Comparison of ENCODE assay signal across 19 cellular contexts in the genomic region with DNA sequence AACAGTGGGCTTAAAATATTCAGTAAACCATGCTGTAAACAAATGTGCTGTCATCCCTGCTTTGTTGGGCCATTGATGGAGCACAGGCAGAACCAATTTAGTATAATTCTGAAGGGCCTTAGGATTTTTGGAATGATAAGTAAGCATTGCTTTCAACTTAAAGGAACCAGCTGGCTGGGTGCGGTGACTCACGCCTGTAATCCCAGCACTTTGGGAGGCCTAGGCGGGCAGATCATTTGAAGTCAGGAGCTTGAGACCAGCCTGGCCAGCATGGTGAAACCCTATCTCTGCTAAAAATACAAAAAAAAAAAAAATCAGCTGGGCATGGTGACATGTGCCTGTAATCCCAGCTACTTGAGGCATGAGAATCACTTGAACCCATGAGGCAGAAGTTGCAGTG. TPM values are rescaled to one million over a fixed set of nuclear protein-coding genes. Genes with fewer than 3 reads are reported as not detected.
"Had no signal": no experiment of that assay in that cellular context is flagged by ENCODE, and none has a peak within 500 bp of the region (broad histone marks: within the 10 kb centered on the region; RNA-seq: fewer than 3 reads in every experiment).

No MANE protein-coding gene starts in this region.

RNA-seq across cellular contexts. Expression of a gene that starts 4.1 kb away (rescaled TPM):
- total RNA-seq: ascending aorta, body of pancreas, cardiac muscle cell had no signal
- polyA plus RNA-seq: cardiac muscle cell had no signal

RNA-seq across cellular contexts. Expression of a gene that starts 41.4 kb away (rescaled TPM):
- total RNA-seq: activated naive CD4-positive, alpha-beta T cell treated with anti-CD3 and anti-CD28 coated beads for 36 hours; activated naive CD4-positive, alpha-beta T cell treated with anti-CD3 and anti-CD28 coated beads, Interleukin-2, amount 50 U/mL, for 72 hours; activated naive CD8-positive, alpha-beta T cell treated with anti-CD3 and anti-CD28 coated beads, Interleukin-2, amount 10 ng/mL, durations not matched to agents 7 days and 5 days; activated T-helper 1 cell treated with anti-CD3 and anti-CD28 coated beads, Interleukin-12 subunit alpha, Interleukin-12 subunit beta, Interleukin-2, Interleukin-4 antibody, amounts not matched to agents 30 ng/mL and 10 ng/mL and 1 ng/mL, durations not matched to agents 14 hours and 24 hours and 36 hours; activated T-helper 17 cell treated with anti-CD3 and anti-CD28 coated beads, Interleukin-2, amount 50 U/mL, for 72 hours; activated T-helper 2 cell treated with anti-CD3 and anti-CD28 coated beads, Interferon-gamma antibody, Interleukin-2, Interleukin-4, amounts not matched to agents 10 μg/mL and 5 μg/mL and 100 μg/mL, durations not matched to agents 14 hours and 24 hours and 36 hours; cardiac septum had no signal

RNA-seq across cellular contexts. Expression of a gene that starts 41.6 kb away (rescaled TPM):
- total RNA-seq: activated naive CD4-positive, alpha-beta T cell treated with anti-CD3 and anti-CD28 coated beads for 36 hours; activated naive CD8-positive, alpha-beta T cell treated with anti-CD3 and anti-CD28 coated beads for 36 hours; activated naive CD8-positive, alpha-beta T cell treated with anti-CD3 and anti-CD28 coated beads, Interleukin-2, amount 10 ng/mL, durations not matched to agents 7 days and 5 days; activated T-cell treated with anti-CD3 and anti-CD28 coated beads, Interleukin-2, amount 50 U/mL, for 4 hours; activated T-cell treated with anti-CD3 and anti-CD28 coated beads, Interleukin-2, amount 50 U/mL, for 72 hours; activated T-helper 1 cell treated with anti-CD3 and anti-CD28 coated beads, Interleukin-12 subunit alpha, Interleukin-12 subunit beta, Interleukin-2, Interleukin-4 antibody, amounts not matched to agents 30 ng/mL and 10 ng/mL and 1 ng/mL, durations not matched to agents 14 hours and 24 hours and 36 hours; activated T-helper 2 cell treated with anti-CD3 and anti-CD28 coated beads, Interferon-gamma antibody, Interleukin-2, Interleukin-4, amounts not matched to agents 10 μg/mL and 5 μg/mL and 100 μg/mL, durations not matched to agents 14 hours and 24 hours and 36 hours; ascending aorta; astrocyte; body of pancreas; bronchial epithelial cell; cardiac muscle cell; cardiac septum had no signal
- polyA plus RNA-seq: cardiac muscle cell had no signal

RNA-seq across cellular contexts. Expression of a gene that starts 50.0 kb away (rescaled TPM):
- total RNA-seq: activated naive CD4-positive, alpha-beta T cell treated with anti-CD3 and anti-CD28 coated beads for 36 hours; activated naive CD4-positive, alpha-beta T cell treated with anti-CD3 and anti-CD28 coated beads, Interleukin-2, amount 50 U/mL, for 72 hours; activated naive CD8-positive, alpha-beta T cell treated with anti-CD3 and anti-CD28 coated beads for 36 hours; activated naive CD8-positive, alpha-beta T cell treated with anti-CD3 and anti-CD28 coated beads, Interleukin-2, amount 10 ng/mL, durations not matched to agents 7 days and 5 days; activated T-cell treated with anti-CD3 and anti-CD28 coated beads, Interleukin-2, amount 50 U/mL, for 4 hours; activated T-cell treated with anti-CD3 and anti-CD28 coated beads, Interleukin-2, amount 50 U/mL, for 72 hours; activated T-helper 1 cell treated with anti-CD3 and anti-CD28 coated beads, Interleukin-12 subunit alpha, Interleukin-12 subunit beta, Interleukin-2, Interleukin-4 antibody, amounts not matched to agents 30 ng/mL and 10 ng/mL and 1 ng/mL, durations not matched to agents 14 hours and 24 hours and 36 hours; activated T-helper 17 cell treated with anti-CD3 and anti-CD28 coated beads, Interleukin-2, amount 50 U/mL, for 72 hours; activated T-helper 2 cell treated with anti-CD3 and anti-CD28 coated beads, Interferon-gamma antibody, Interleukin-2, Interleukin-4, amounts not matched to agents 10 μg/mL and 5 μg/mL and 100 μg/mL, durations not matched to agents 14 hours and 24 hours and 36 hours; adrenal gland; aorta; ascending aorta; body of pancreas; breast epithelium; cardiac muscle cell; cardiac septum; cerebellum had no signal
- polyA plus RNA-seq: adrenal gland, aorta, cardiac muscle cell had no signal
